Comparison of ENCODE assay signal across 38 cellular contexts in the genomic region with DNA sequence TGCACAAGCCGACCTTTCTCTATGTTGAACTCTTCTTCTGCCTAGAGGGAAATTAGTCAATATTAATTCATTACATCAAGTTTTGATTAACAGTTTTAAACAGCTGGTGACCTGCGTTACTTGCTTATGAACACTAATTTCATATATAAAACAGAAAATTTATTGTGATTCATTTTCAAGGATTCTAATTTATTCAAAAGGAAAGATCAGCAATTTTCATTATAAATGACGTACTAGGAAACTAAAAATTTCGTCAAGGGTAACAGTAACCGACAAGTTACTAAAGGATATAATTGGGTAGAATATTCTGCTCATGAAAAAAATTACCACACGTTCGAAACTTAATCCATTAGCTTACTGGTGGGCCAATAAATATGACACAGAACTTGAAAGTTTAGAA. TPM values are rescaled to one million over a fixed set of nuclear protein-coding genes. Genes with fewer than 3 reads are reported as not detected.
"Had no signal": no experiment of that assay in that cellular context is flagged by ENCODE, and none has a peak within 500 bp of the region (broad histone marks: within the 10 kb centered on the region; RNA-seq: fewer than 3 reads in every experiment).

No MANE protein-coding gene starts in this region.

- H3K4me1 Mint-ChIP-seq: activated CD4-positive, alpha-beta memory T cell treated with anti-CD3 and anti-CD28 coated beads, Interleukin-2, amount 10 ng/mL, durations not matched to agents 7 days and 5 days; activated CD4-positive, alpha-beta T cell treated with anti-CD3 and anti-CD28 coated beads, Interleukin-2, amount 10 ng/mL, durations not matched to agents 7 days and 5 days; activated naive CD4-positive, alpha-beta T cell treated with anti-CD3 and anti-CD28 coated beads, Interleukin-2, amount 10 ng/mL, durations not matched to agents 7 days and 5 days; activated naive CD8-positive, alpha-beta T cell treated with anti-CD3 and anti-CD28 coated beads, Interleukin-2, amount 10 ng/mL, durations not matched to agents 7 days and 5 days; activated naive CD8-positive, alpha-beta T cell treated with anti-CD3 and anti-CD28 coated beads, Interleukin-2, amount 50 U/mL, for 24 hours; brain; WTC11 had no signal

- H3K36me3 Mint-ChIP-seq: activated naive CD8-positive, alpha-beta T cell had no signal

- H3K4me3 Mint-ChIP-seq: activated CD4-positive, alpha-beta memory T cell treated with anti-CD3 and anti-CD28 coated beads, Interleukin-2, amount 10 ng/mL, durations not matched to agents 7 days and 5 days; activated CD4-positive, alpha-beta T cell treated with anti-CD3 and anti-CD28 coated beads for 36 hours; activated CD4-positive, alpha-beta T cell treated with anti-CD3 and anti-CD28 coated beads, Interleukin-2, amount 10 ng/mL, durations not matched to agents 7 days and 5 days; activated CD8-positive, alpha-beta memory T cell treated with anti-CD3 and anti-CD28 coated beads, Interleukin-2, amount 10 ng/mL, durations not matched to agents 7 days and 5 days; activated CD8-positive, alpha-beta T cell treated with anti-CD3 and anti-CD28 coated beads, Interleukin-2, amount 10 ng/mL, durations not matched to agents 7 days and 5 days; activated naive CD4-positive, alpha-beta T cell treated with anti-CD3 and anti-CD28 coated beads, Interleukin-2, amount 10 ng/mL, durations not matched to agents 7 days and 5 days; activated naive CD4-positive, alpha-beta T cell treated with anti-CD3 and anti-CD28 coated beads, Interleukin-2, amount 50 U/mL, for 24 hours; activated naive CD8-positive, alpha-beta T cell; activated naive CD8-positive, alpha-beta T cell treated with anti-CD3 and anti-CD28 coated beads, Interleukin-2, amount 10 ng/mL, durations not matched to agents 7 days and 5 days; activated naive CD8-positive, alpha-beta T cell treated with anti-CD3 and anti-CD28 coated beads, Interleukin-2, amount 50 U/mL, for 24 hours; activated T-cell treated with anti-CD3 and anti-CD28 coated beads, Interleukin-2, amount 50 U/mL, for 24 hours; brain; central memory CD8-positive, alpha-beta T cell; T-cell; T-helper 2 cell treated with Interferon-gamma antibody and Interleukin-4, amounts not matched to agents 5 μg/mL and 100 μg/mL, for 36 hours; WTC11 had no signal

- ATAC-seq: activated CD4-positive, alpha-beta T cell treated with anti-CD3 and anti-CD28 coated beads for 36 hours; activated CD4-positive, CD25-positive, alpha-beta regulatory T cell treated with anti-CD3 and anti-CD28 coated beads, Interleukin-2, amount 50 U/mL, for 24 hours; activated CD8-positive, alpha-beta memory T cell treated with anti-CD3 and anti-CD28 coated beads, Interleukin-2, amount 10 ng/mL, durations not matched to agents 7 days and 5 days; activated CD8-positive, alpha-beta T cell treated with anti-CD3 and anti-CD28 coated beads, Interleukin-2, amount 10 ng/mL, durations not matched to agents 7 days and 5 days; activated naive CD8-positive, alpha-beta T cell treated with anti-CD3 and anti-CD28 coated beads, Interleukin-2, amount 50 U/mL, for 24 hours; T-cell; WTC11 had no signal

- H3K9me3 Mint-ChIP-seq: activated CD4-positive, alpha-beta memory T cell treated with anti-CD3 and anti-CD28 coated beads, Interleukin-2, amount 10 ng/mL, durations not matched to agents 7 days and 5 days; activated CD4-positive, alpha-beta T cell treated with anti-CD3 and anti-CD28 coated beads, Interleukin-2, amount 10 ng/mL, durations not matched to agents 7 days and 5 days; activated naive CD4-positive, alpha-beta T cell treated with anti-CD3 and anti-CD28 coated beads, Interleukin-2, amount 10 ng/mL, durations not matched to agents 7 days and 5 days; activated naive CD4-positive, alpha-beta T cell treated with anti-CD3 and anti-CD28 coated beads, Interleukin-2, amount 50 U/mL, for 24 hours; activated naive CD8-positive, alpha-beta T cell treated with anti-CD3 and anti-CD28 coated beads, Interleukin-2, amount 10 ng/mL, durations not matched to agents 7 days and 5 days; activated naive CD8-positive, alpha-beta T cell treated with anti-CD3 and anti-CD28 coated beads, Interleukin-2, amount 50 U/mL, for 24 hours; activated T-cell treated with anti-CD3 and anti-CD28 coated beads, Interleukin-2, amount 50 U/mL, for 24 hours; brain; central memory CD8-positive, alpha-beta T cell; T-cell; T-helper 2 cell treated with Interferon-gamma antibody and Interleukin-4, amounts not matched to agents 5 μg/mL and 100 μg/mL, for 36 hours; WTC11 had no signal

- H3K27me3 Mint-ChIP-seq: activated CD4-positive, alpha-beta memory T cell treated with anti-CD3 and anti-CD28 coated beads, Interleukin-2, amount 10 ng/mL, durations not matched to agents 7 days and 5 days; activated CD4-positive, alpha-beta T cell treated with anti-CD3 and anti-CD28 coated beads for 36 hours; activated CD4-positive, alpha-beta T cell treated with anti-CD3 and anti-CD28 coated beads, Interleukin-2, amount 10 ng/mL, durations not matched to agents 7 days and 5 days; activated CD8-positive, alpha-beta memory T cell treated with anti-CD3 and anti-CD28 coated beads, Interleukin-2, amount 10 ng/mL, durations not matched to agents 7 days and 5 days; activated naive CD4-positive, alpha-beta T cell treated with anti-CD3 and anti-CD28 coated beads, Interleukin-2, amount 10 ng/mL, durations not matched to agents 7 days and 5 days; activated naive CD4-positive, alpha-beta T cell treated with anti-CD3 and anti-CD28 coated beads, Interleukin-2, amount 50 U/mL, for 24 hours; activated naive CD8-positive, alpha-beta T cell; activated naive CD8-positive, alpha-beta T cell treated with anti-CD3 and anti-CD28 coated beads, Interleukin-2, amount 10 ng/mL, durations not matched to agents 7 days and 5 days; activated naive CD8-positive, alpha-beta T cell treated with anti-CD3 and anti-CD28 coated beads, Interleukin-2, amount 50 U/mL, for 24 hours; activated T-cell treated with anti-CD3 and anti-CD28 coated beads, Interleukin-2, amount 50 U/mL, for 24 hours; brain; central memory CD8-positive, alpha-beta T cell; T-cell had no signal

- FAIRE-seq: bronchial epithelial cell, TTC549 had no signal

- H3K9me3 ChIP-seq: ascending aorta had no signal

- H3K4me1 ChIP-seq: ascending aorta had no signal

- H3K27ac ChIP-seq: ascending aorta, cardiac muscle cell had no signal

- H3K27me3 ChIP-seq: ascending aorta, cardiac muscle cell had no signal

- DNase-seq: activated CD4-positive, alpha-beta memory T cell treated with anti-CD3 and anti-CD28 coated beads, Interleukin-2, amount 10 ng/mL, durations not matched to agents 7 days and 5 days; activated CD4-positive, alpha-beta T cell treated with anti-CD3 and anti-CD28 coated beads for 1 hour; activated CD4-positive, alpha-beta T cell treated with anti-CD3 and anti-CD28 coated beads for 36 hours; activated CD4-positive, alpha-beta T cell treated with anti-CD3 and anti-CD28 coated beads for 48 hours; activated CD4-positive, alpha-beta T cell treated with anti-CD3 and anti-CD28 coated beads, Interleukin-2, amount 10 ng/mL, durations not matched to agents 7 days and 5 days; activated CD4-positive, alpha-beta T cell treated with anti-CD3 and anti-CD28 coated beads, Interleukin-2, amount 50 U/mL, for 48 hours; activated CD4-positive, CD25-positive, alpha-beta regulatory T cell; activated CD8-positive, alpha-beta memory T cell treated with anti-CD3 and anti-CD28 coated beads for 24 hours; activated CD8-positive, alpha-beta memory T cell treated with anti-CD3 and anti-CD28 coated beads, Interleukin-2, amount 10 ng/mL, durations not matched to agents 7 days and 5 days; activated CD8-positive, alpha-beta memory T cell treated with anti-CD3 and anti-CD28 coated beads, Interleukin-2, amount 50 U/mL, for 48 hours; activated CD8-positive, alpha-beta T cell treated with anti-CD3 and anti-CD28 coated beads, Interleukin-2, amount 10 ng/mL, durations not matched to agents 7 days and 5 days; activated effector memory CD4-positive, alpha-beta T cell treated with anti-CD3 and anti-CD28 coated beads, Interleukin-2, amount 50 U/mL, for 16 hours; activated naive CD4-positive, alpha-beta T cell treated with anti-CD3 and anti-CD28 coated beads, Interleukin-2, amount 10 ng/mL, durations not matched to agents 7 days and 5 days; activated naive CD4-positive, alpha-beta T cell treated with Interleukin-2 at 50 U/mL for 16 hours; activated naive CD8-positive, alpha-beta T cell treated with anti-CD3 and anti-CD28 coated beads, Interleukin-2, amount 10 ng/mL, durations not matched to agents 7 days and 5 days; activated naive CD8-positive, alpha-beta T cell treated with anti-CD3 and anti-CD28 coated beads, Interleukin-2, amount 50 U/mL, for 24 hours; activated T-cell treated with anti-CD3 and anti-CD28 coated beads, Interleukin-2, amount 50 U/mL, for 24 hours; activated T-cell treated with anti-CD3 and anti-CD28 coated beads, Interleukin-2, amount 50 U/mL, for 48 hours; amygdala; anterior cingulate cortex; caudate nucleus; cerebellar nuclear complex; T-cell; T-helper 2 cell; T-helper 9 cell had no signal

- H3K4me3 ChIP-seq: ascending aorta, cardiac muscle cell had no signal

- H3K27ac Mint-ChIP-seq: activated CD4-positive, alpha-beta memory T cell treated with anti-CD3 and anti-CD28 coated beads, Interleukin-2, amount 10 ng/mL, durations not matched to agents 7 days and 5 days; activated CD4-positive, alpha-beta T cell treated with anti-CD3 and anti-CD28 coated beads for 36 hours; activated CD4-positive, alpha-beta T cell treated with anti-CD3 and anti-CD28 coated beads, Interleukin-2, amount 10 ng/mL, durations not matched to agents 7 days and 5 days; activated CD8-positive, alpha-beta memory T cell treated with anti-CD3 and anti-CD28 coated beads, Interleukin-2, amount 10 ng/mL, durations not matched to agents 7 days and 5 days; activated CD8-positive, alpha-beta T cell treated with anti-CD3 and anti-CD28 coated beads, Interleukin-2, amount 10 ng/mL, durations not matched to agents 7 days and 5 days; activated naive CD4-positive, alpha-beta T cell treated with anti-CD3 and anti-CD28 coated beads, Interleukin-2, amount 10 ng/mL, durations not matched to agents 7 days and 5 days; activated naive CD4-positive, alpha-beta T cell treated with anti-CD3 and anti-CD28 coated beads, Interleukin-2, amount 50 U/mL, for 24 hours; activated naive CD8-positive, alpha-beta T cell treated with anti-CD3 and anti-CD28 coated beads, Interleukin-2, amount 10 ng/mL, durations not matched to agents 7 days and 5 days; activated naive CD8-positive, alpha-beta T cell treated with anti-CD3 and anti-CD28 coated beads, Interleukin-2, amount 50 U/mL, for 24 hours; activated T-cell treated with anti-CD3 and anti-CD28 coated beads, Interleukin-2, amount 50 U/mL, for 24 hours; brain; T-cell; T-helper 2 cell treated with Interferon-gamma antibody and Interleukin-4, amounts not matched to agents 5 μg/mL and 100 μg/mL, for 36 hours; WTC11 had no signal

RNA-seq across cellular contexts. Expression of a gene that starts 50.0 kb away (rescaled TPM):
- total RNA-seq: activated CD4-positive, alpha-beta memory T cell treated with anti-CD3 and anti-CD28 coated beads, Interleukin-2, amount 10 ng/mL, durations not matched to agents 7 days and 5 days; activated CD4-positive, alpha-beta T cell treated with anti-CD3 and anti-CD28 coated beads for 36 hours; activated CD4-positive, alpha-beta T cell treated with anti-CD3 and anti-CD28 coated beads, Interleukin-2, amount 10 ng/mL, durations not matched to agents 7 days and 5 days; activated CD8-positive, alpha-beta memory T cell treated with anti-CD3 and anti-CD28 coated beads, Interleukin-2, amount 10 ng/mL, durations not matched to agents 7 days and 5 days; activated CD8-positive, alpha-beta T cell treated with anti-CD3 and anti-CD28 coated beads, Interleukin-2, amount 10 ng/mL, durations not matched to agents 7 days and 5 days; activated naive CD8-positive, alpha-beta T cell treated with anti-CD3 and anti-CD28 coated beads, Interleukin-2, amount 10 ng/mL, durations not matched to agents 7 days and 5 days; ascending aorta; bronchial epithelial cell; chondrocyte; T-cell; T-helper 1 cell treated with Interleukin-12 subunit alpha and Interleukin-12 subunit beta and Interleukin-4 antibody, amounts not matched to agents 30 ng/mL and 1 ng/mL, for 36 hours had no signal
